1 cellular context compared by ENCODE assay signal in genomic region chr9:93119953-93120845, GRCh38.
A peak's percentile ranks its signal among the peaks of the same experiment; 100 is the strongest.
TF ChIP-seq lines count a peak whose summit lies in the region.

No MANE protein-coding gene starts in this region.

TF ChIP-seq in K562, 482 proteins besides CTCF, POLR2A, EP300 and RAD21 (continued from another document and continues in another):
- TF ChIP-seq ZNF592 (IDR thresholded peaks at IDR 0.05) (peak; percentile 89), NR4A1 (CRISPR knock-in tag; IDR thresholded peaks at IDR 0.05) (no peak), NR4A1 (tag; IDR thresholded peaks at IDR 0.05) (no peak), ZBTB49 (CRISPR knock-in tag; IDR thresholded peaks at IDR 0.05; ENCODE audit: borderline replicate concordance) (no peak), ID3 (CRISPR knock-in tag; IDR thresholded peaks at IDR 0.05) (no peak), ID3 (tag; IDR thresholded peaks at IDR 0.05) (no peak), ZNF551 (CRISPR knock-in tag; IDR thresholded peaks at IDR 0.05) (no peak), YBX1 (IDR thresholded peaks at IDR 0.05) (no peak), BCLAF1 (IDR thresholded peaks at IDR 0.05; ENCODE audit: borderline replicate concordance in 1 of 2, control insufficient read depth in 1 of 2, low read depth in 2 of 2, low read length in 1 of 2) (no peak), IRF2 (CRISPR knock-in tag; IDR thresholded peaks at IDR 0.05) (no peak), ZSCAN29 (IDR thresholded peaks at IDR 0.05) (no peak), NUFIP1 (IDR thresholded peaks at IDR 0.05; ENCODE audit: partially characterized antibody) (no peak), HDGF (IDR thresholded peaks at IDR 0.05) (no peak), TAL1 (IDR thresholded peaks at IDR 0.05) (no peak), HEY1 (CRISPR knock-in tag; IDR thresholded peaks at IDR 0.05; ENCODE audit: borderline replicate concordance) (no peak), MGA (IDR thresholded peaks at IDR 0.05) (peak; percentile 87), YY1 (IDR thresholded peaks at IDR 0.05; ENCODE audit: borderline replicate concordance in 1 of 3, control insufficient read depth in 1 of 3, extremely low read depth in 1 of 3, insufficient read depth in 3 of 3, insufficient read length in 1 of 3, insufficient replicate concordance in 2 of 3, low read depth in 1 of 3, low read length in 2 of 3) (peak in 1 of 3 experiments; percentile 24), PHB (CRISPR knock-in tag; IDR thresholded peaks at IDR 0.05) (no peak), PHF8 (IDR thresholded peaks at IDR 0.05; ENCODE audit: borderline replicate concordance, low read length) (no peak), THRB (CRISPR knock-in tag; conservative IDR thresholded peaks at IDR 0.05) (no peak), MTA1 (IDR thresholded peaks at IDR 0.05; ENCODE audit: borderline replicate concordance) (no peak), EZH2 (IDR thresholded peaks at IDR 0.05; ENCODE audit: borderline replicate concordance, low read depth, low read length) (no peak), CAMTA2 (CRISPR knock-in tag; conservative IDR thresholded peaks at IDR 0.05) (no peak), POLR2H (tag; IDR thresholded peaks at IDR 0.05; ENCODE audit: low read depth) (no peak), CREB3L1 (IDR thresholded peaks at IDR 0.05; ENCODE audit: borderline replicate concordance, low read depth) (peak; percentile 42; the same call in 1 of the 2 replicates), SREBF1 (IDR thresholded peaks at IDR 0.05; ENCODE audit: borderline replicate concordance, low read depth, low read length) (no peak), FOXJ2 (tag; IDR thresholded peaks at IDR 0.05) (no peak)
